In the genomic region with DNA sequence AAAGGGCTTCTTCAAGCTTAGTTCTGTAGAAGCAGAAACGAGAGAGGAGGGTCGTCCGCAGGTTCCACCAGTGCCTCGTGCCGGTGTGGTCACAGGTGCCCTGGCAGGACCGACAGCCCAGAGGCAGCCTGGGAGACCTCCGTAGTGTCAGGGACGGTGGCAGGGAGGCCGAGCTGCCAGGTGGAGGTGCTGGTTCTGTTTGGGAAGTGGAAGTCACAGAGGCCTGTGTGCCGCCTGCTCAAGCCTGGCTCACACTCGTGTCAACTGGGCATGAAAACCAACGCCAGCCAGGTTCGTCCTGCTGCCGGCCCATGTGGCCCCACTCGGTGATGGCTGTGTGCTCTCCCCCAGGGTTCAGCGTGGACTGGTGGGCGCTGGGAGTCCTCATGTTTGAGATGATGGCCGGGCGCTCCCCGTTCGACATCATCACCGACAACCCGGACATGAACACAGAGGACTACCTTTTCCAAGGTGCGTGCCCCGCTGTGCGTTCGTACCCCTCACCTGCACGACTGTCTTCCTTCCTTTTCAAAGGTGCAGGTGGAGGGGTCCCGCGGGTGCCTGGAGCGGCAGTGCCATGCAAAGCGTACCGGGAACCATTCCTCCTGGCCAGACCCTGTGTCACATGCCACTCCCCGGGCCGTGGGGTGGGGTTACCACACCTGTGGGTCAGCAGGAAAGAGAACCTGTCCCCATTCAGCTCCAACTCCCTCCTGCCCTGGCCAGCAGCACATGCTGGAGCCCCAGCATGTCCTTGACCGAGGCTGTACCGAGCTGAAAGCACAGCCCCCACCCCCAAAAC, we compare ENCODE assay signal across 1 cellular context.
TF ChIP-seq lines count a peak whose summit lies in the region.

No MANE protein-coding gene starts in this region.

TF ChIP-seq in GM23338, 12 proteins besides CTCF, POLR2A, EP300 and RAD21:
- TF ChIP-seq JUNB (IDR thresholded peaks at IDR 0.05; ENCODE audit: unreplicated experiment) (no peak), EZH2 (IDR thresholded peaks at IDR 0.05; ENCODE audit: low read depth, unreplicated experiment) (no peak), NANOG (IDR thresholded peaks at IDR 0.05; ENCODE audit: borderline replicate concordance) (no peak), STAT1 (IDR thresholded peaks at IDR 0.05; ENCODE audit: unreplicated experiment) (no peak), ZNF114 (CRISPR knock-in tag; IDR thresholded peaks at IDR 0.05) (no peak)
- TF ChIP-seq, protein P1, sequence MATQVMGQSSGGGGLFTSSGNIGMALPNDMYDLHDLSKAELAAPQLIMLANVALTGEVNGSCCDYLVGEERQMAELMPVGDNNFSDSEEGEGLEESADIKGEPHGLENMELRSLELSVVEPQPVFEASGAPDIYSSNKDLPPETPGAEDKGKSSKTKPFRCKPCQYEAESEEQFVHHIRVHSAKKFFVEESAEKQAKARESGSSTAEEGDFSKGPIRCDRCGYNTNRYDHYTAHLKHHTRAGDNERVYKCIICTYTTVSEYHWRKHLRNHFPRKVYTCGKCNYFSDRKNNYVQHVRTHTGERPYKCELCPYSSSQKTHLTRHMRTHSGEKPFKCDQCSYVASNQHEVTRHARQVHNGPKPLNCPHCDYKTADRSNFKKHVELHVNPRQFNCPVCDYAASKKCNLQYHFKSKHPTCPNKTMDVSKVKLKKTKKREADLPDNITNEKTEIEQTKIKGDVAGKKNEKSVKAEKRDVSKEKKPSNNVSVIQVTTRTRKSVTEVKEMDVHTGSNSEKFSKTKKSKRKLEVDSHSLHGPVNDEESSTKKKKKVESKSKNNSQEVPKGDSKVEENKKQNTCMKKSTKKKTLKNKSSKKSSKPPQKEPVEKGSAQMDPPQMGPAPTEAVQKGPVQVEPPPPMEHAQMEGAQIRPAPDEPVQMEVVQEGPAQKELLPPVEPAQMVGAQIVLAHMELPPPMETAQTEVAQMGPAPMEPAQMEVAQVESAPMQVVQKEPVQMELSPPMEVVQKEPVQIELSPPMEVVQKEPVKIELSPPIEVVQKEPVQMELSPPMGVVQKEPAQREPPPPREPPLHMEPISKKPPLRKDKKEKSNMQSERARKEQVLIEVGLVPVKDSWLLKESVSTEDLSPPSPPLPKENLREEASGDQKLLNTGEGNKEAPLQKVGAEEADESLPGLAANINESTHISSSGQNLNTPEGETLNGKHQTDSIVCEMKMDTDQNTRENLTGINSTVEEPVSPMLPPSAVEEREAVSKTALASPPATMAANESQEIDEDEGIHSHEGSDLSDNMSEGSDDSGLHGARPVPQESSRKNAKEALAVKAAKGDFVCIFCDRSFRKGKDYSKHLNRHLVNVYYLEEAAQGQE (IDR thresholded peaks at IDR 0.05; ENCODE audit: unreplicated experiment), result no peak
- TF ChIP-seq, protein P2, sequence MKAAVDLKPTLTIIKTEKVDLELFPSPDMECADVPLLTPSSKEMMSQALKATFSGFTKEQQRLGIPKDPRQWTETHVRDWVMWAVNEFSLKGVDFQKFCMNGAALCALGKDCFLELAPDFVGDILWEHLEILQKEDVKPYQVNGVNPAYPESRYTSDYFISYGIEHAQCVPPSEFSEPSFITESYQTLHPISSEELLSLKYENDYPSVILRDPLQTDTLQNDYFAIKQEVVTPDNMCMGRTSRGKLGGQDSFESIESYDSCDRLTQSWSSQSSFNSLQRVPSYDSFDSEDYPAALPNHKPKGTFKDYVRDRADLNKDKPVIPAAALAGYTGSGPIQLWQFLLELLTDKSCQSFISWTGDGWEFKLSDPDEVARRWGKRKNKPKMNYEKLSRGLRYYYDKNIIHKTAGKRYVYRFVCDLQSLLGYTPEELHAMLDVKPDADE (IDR thresholded peaks at IDR 0.05), result no peak
- TF ChIP-seq, protein P3, sequence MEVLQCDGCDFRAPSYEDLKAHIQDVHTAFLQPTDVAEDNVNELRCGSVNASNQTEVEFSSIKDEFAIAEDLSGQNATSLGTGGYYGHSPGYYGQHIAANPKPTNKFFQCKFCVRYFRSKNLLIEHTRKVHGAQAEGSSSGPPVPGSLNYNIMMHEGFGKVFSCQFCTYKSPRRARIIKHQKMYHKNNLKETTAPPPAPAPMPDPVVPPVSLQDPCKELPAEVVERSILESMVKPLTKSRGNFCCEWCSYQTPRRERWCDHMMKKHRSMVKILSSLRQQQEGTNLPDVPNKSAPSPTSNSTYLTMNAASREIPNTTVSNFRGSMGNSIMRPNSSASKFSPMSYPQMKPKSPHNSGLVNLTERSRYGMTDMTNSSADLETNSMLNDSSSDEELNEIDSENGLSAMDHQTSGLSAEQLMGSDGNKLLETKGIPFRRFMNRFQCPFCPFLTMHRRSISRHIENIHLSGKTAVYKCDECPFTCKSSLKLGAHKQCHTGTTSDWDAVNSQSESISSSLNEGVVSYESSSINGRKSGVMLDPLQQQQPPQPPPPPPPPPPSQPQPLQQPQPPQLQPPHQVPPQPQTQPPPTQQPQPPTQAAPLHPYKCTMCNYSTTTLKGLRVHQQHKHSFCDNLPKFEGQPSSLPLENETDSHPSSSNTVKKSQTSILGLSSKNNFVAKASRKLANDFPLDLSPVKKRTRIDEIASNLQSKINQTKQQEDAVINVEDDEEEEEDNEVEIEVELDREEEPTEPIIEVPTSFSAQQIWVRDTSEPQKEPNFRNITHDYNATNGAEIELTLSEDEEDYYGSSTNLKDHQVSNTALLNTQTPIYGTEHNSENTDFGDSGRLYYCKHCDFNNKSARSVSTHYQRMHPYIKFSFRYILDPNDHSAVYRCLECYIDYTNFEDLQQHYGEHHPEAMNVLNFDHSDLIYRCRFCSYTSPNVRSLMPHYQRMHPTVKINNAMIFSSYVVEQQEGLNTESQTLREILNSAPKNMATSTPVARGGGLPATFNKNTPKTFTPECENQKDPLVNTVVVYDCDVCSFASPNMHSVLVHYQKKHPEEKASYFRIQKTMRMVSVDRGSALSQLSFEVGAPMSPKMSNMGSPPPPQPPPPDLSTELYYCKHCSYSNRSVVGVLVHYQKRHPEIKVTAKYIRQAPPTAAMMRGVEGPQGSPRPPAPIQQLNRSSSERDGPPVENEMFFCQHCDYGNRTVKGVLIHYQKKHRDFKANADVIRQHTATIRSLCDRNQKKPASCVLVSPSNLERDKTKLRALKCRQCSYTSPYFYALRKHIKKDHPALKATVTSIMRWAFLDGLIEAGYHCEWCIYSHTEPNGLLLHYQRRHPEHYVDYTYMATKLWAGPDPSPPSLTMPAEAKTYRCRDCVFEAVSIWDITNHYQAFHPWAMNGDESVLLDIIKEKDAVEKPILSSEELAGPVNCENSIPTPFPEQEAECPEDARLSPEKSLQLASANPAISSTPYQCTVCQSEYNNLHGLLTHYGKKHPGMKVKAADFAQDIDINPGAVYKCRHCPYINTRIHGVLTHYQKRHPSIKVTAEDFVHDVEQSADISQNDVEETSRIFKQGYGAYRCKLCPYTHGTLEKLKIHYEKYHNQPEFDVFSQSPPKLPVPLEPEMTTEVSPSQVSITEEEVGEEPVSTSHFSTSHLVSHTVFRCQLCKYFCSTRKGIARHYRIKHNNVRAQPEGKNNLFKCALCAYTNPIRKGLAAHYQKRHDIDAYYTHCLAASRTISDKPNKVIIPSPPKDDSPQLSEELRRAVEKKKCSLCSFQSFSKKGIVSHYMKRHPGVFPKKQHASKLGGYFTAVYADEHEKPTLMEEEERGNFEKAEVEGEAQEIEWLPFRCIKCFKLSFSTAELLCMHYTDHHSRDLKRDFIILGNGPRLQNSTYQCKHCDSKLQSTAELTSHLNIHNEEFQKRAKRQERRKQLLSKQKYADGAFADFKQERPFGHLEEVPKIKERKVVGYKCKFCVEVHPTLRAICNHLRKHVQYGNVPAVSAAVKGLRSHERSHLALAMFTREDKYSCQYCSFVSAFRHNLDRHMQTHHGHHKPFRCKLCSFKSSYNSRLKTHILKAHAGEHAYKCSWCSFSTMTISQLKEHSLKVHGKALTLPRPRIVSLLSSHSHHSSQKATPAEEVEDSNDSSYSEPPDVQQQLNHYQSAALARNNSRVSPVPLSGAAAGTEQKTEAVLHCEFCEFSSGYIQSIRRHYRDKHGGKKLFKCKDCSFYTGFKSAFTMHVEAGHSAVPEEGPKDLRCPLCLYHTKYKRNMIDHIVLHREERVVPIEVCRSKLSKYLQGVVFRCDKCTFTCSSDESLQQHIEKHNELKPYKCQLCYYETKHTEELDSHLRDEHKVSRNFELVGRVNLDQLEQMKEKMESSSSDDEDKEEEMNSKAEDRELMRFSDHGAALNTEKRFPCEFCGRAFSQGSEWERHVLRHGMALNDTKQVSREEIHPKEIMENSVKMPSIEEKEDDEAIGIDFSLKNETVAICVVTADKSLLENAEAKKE (CRISPR knock-in tag; IDR thresholded peaks at IDR 0.05), result no peak
